21 cellular contexts compared by ENCODE assay signal in genomic region chr2:192885569-192886160, GRCh38.
A peak's percentile ranks its signal among the peaks of the same experiment; 100 is the strongest.
DNase-seq lines count a peak whose midpoint lies in the region; ATAC-seq, FAIRE-seq and TF ChIP-seq lines count a peak whose summit lies in the region.
"Had no signal": no experiment of that assay in that cellular context is flagged by ENCODE, and none has a peak within 500 bp of the region (broad histone marks: within the 10 kb centered on the region; RNA-seq: fewer than 3 reads in every experiment).

No MANE protein-coding gene starts in this region.

- no peaks in the 10 kb centered on the region for H3K9me2 ChIP-seq in GM23338 (ENCODE audit: insufficient read depth)

- CTCF ChIA-PET in activated naive CD4-positive, alpha-beta T cell treated with anti-CD3 and anti-CD28 coated beads for 36 hours (lab: Charles Lee): no interaction called here

- H3K9me3 ChIP-seq in adipocyte (ENCODE audit: control insufficient read depth, low read length) (no peaks in the 10 kb centered on the region), WERI-Rb-1 (ENCODE audit: severe bottlenecking) (no peaks in the 10 kb centered on the region)
- H3K9me3 ChIP-seq: right atrium auricular region had no signal

- no peak overlapping the region for H3K4me3 Mint-ChIP-seq in GM23338
- no peak overlapping the region for H3K4me3 Mint-ChIP-seq in activated naive CD4-positive, alpha-beta T cell treated with anti-CD3 and anti-CD28 coated beads for 36 hours
- no peak overlapping the region for H3K4me3 Mint-ChIP-seq in activated T-cell treated with anti-CD3 and anti-CD28 coated beads, Interleukin-2, amount 50 U/mL, for 4 hours
- H3K4me3 Mint-ChIP-seq: activated CD8-positive, alpha-beta memory T cell treated with anti-CD3 and anti-CD28 coated beads, Interleukin-2, amount 10 ng/mL, durations not matched to agents 7 days and 5 days; stimulated activated effector memory CD8-positive, alpha-beta T cell treated with anti-CD3 and anti-CD28 coated beads, Interleukin-12 subunit alpha, Interleukin-12 subunit beta, amount 100 ng/mL, for 72 hours had no signal

- H4K20me1 ChIP-seq in GM23338 (replicated peaks; ENCODE audit: insufficient read depth): no peaks in the 10 kb centered on the region

- intact Hi-C loops in activated naive CD4-positive, alpha-beta T cell treated with anti-CD3 and anti-CD28 coated beads for 36 hours (cut with micrococcal nuclease): no loop called here

- no peak overlapping the region for H3K4me3 ChIP-seq in GM23338
- H3K4me3 ChIP-seq in adipocyte (ENCODE audit: low read length): no peak overlapping the region
- H3K4me3 ChIP-seq in WERI-Rb-1 (ENCODE audit: low read depth, low read length): no peak overlapping the region
- H3K4me3 ChIP-seq: GM12878, lung, right atrium auricular region had no signal

- H2AFZ ChIP-seq in GM23338: no peak overlapping the region

- peak; percentile 41 for FAIRE-seq in D721Med (lab: Jason Lieb, UNC)
- FAIRE-seq: GM12878, keratinocyte had no signal

- H3K27me3 ChIP-seq in GM23338 (ENCODE audit: insufficient read depth) (no peaks in the 10 kb centered on the region), adipocyte (replicated peaks; ENCODE audit: control insufficient read depth, insufficient read depth, low read length) (no peaks in the 10 kb centered on the region), WERI-Rb-1 (ENCODE audit: insufficient read depth, low read depth, severe bottlenecking) (no peaks in the 10 kb centered on the region)
- H3K27me3 ChIP-seq: right atrium auricular region had no signal

- H3K36me3 ChIP-seq in GM23338 (ENCODE audit: insufficient read depth) (no peaks in the 10 kb centered on the region), adipocyte (ENCODE audit: control insufficient read depth, insufficient read depth, low read length, severe bottlenecking) (no peaks in the 10 kb centered on the region), WERI-Rb-1 (no peaks in the 10 kb centered on the region)
- H3K36me3 ChIP-seq: right atrium auricular region had no signal

- no peaks in the 10 kb centered on the region for H3K36me3 Mint-ChIP-seq in GM23338 (ENCODE audit: low read depth)
- no peaks in the 10 kb centered on the region for H3K36me3 Mint-ChIP-seq in activated naive CD4-positive, alpha-beta T cell treated with anti-CD3 and anti-CD28 coated beads for 36 hours (ENCODE audit: low read depth)
- H3K36me3 Mint-ChIP-seq in activated T-cell treated with anti-CD3 and anti-CD28 coated beads, Interleukin-2, amount 50 U/mL, for 4 hours (ENCODE audit: insufficient read depth): no peaks in the 10 kb centered on the region
- H3K36me3 Mint-ChIP-seq: activated CD8-positive, alpha-beta memory T cell treated with anti-CD3 and anti-CD28 coated beads, Interleukin-2, amount 10 ng/mL, durations not matched to agents 7 days and 5 days; stimulated activated effector memory CD8-positive, alpha-beta T cell treated with anti-CD3 and anti-CD28 coated beads, Interleukin-12 subunit alpha, Interleukin-12 subunit beta, amount 100 ng/mL, for 72 hours had no signal

- H3K27ac ChIP-seq in GM23338 (ENCODE audit: low read depth): no peak overlapping the region
- no peak overlapping the region for H3K27ac ChIP-seq in WERI-Rb-1
- H3K27ac ChIP-seq: right atrium auricular region had no signal

- DNase-seq in D721Med (ENCODE audit: insufficient read length, low spot score) (no peak), GM23338 (ENCODE audit: low spot score) (no peak), NCI-H345 (lab: John Stamatoyannopoulos, UW) (peak; percentile 73), adipocyte (ENCODE audit: low read depth) (peak; percentile 42), WERI-Rb-1 (no peak)
- DNase-seq in activated naive CD4-positive, alpha-beta T cell treated with anti-CD3 and anti-CD28 coated beads for 36 hours: no peak
- DNase-seq in activated T-cell treated with anti-CD3 and anti-CD28 coated beads, Interleukin-2, amount 50 U/mL, for 4 hours: no peak
- DNase-seq: activated CD8-positive, alpha-beta memory T cell treated with anti-CD3 and anti-CD28 coated beads, Interleukin-2, amount 10 ng/mL, durations not matched to agents 7 days and 5 days; activated effector memory CD4-positive, alpha-beta T cell treated with Interleukin-2 at 50 U/mL for 16 hours; AML-193; amniotic stem cell; central memory CD4-positive, alpha-beta T cell; effector CD8-positive, alpha-beta T cell; GF-D8; NCI-H2171; T-helper 9 cell had no signal

- H3K4me1 ChIP-seq in GM23338 (ENCODE audit: insufficient read depth): no peaks in the 10 kb centered on the region
- H3K4me1 ChIP-seq in adipocyte (ENCODE audit: control insufficient read depth, insufficient read depth, low read length): no peaks in the 10 kb centered on the region
- H3K4me1 ChIP-seq: right atrium auricular region had no signal

- no peak for ATAC-seq in GM23338
- no peak for ATAC-seq in activated T-cell treated with anti-CD3 and anti-CD28 coated beads, Interleukin-2, amount 50 U/mL, for 4 hours
- ATAC-seq: activated CD8-positive, alpha-beta memory T cell treated with anti-CD3 and anti-CD28 coated beads, Interleukin-2, amount 10 ng/mL, durations not matched to agents 7 days and 5 days; GM12878; stimulated activated effector memory CD8-positive, alpha-beta T cell treated with anti-CD3 and anti-CD28 coated beads, Interleukin-12 subunit alpha, Interleukin-12 subunit beta, amount 100 ng/mL, for 72 hours had no signal

- no peak for TF ChIP-seq CTCF in D721Med (IDR thresholded peaks at IDR 0.05; ENCODE audit: insufficient read depth, missing control alignments)
- TF ChIP-seq CTCF in GM23338 (conservative IDR thresholded peaks at IDR 0.05; ENCODE audit: low read depth in 2 of 2): no peak
- TF ChIP-seq CTCF in WERI-Rb-1 (IDR thresholded peaks at IDR 0.05; ENCODE audit: low read depth, low read length): no peak

- no peaks in the 10 kb centered on the region for H3K79me2 ChIP-seq in GM23338 (replicated peaks; ENCODE audit: insufficient read depth)

- no peak overlapping the region for H3K4me2 ChIP-seq in GM23338

- H3K27me3 Mint-ChIP-seq in GM23338 (ENCODE audit: insufficient read depth, low read depth, poor library complexity): peaks cover 5% of the 10 kb centered on the region
- no peaks in the 10 kb centered on the region for H3K27me3 Mint-ChIP-seq in activated naive CD4-positive, alpha-beta T cell treated with anti-CD3 and anti-CD28 coated beads for 36 hours (ENCODE audit: low read depth)
- H3K27me3 Mint-ChIP-seq in activated T-cell treated with anti-CD3 and anti-CD28 coated beads, Interleukin-2, amount 50 U/mL, for 4 hours (ENCODE audit: low read depth): no peaks in the 10 kb centered on the region
- H3K27me3 Mint-ChIP-seq: activated CD8-positive, alpha-beta memory T cell treated with anti-CD3 and anti-CD28 coated beads, Interleukin-2, amount 10 ng/mL, durations not matched to agents 7 days and 5 days had no signal

- no peak overlapping the region for H3K9ac ChIP-seq in adipocyte (ENCODE audit: low read length)

- no peaks in the 10 kb centered on the region for H3F3A ChIP-seq in GM23338 (replicated peaks; ENCODE audit: low read depth)

- no peaks in the 10 kb centered on the region for H3K9me3 Mint-ChIP-seq in GM23338
- H3K9me3 Mint-ChIP-seq in activated naive CD4-positive, alpha-beta T cell treated with anti-CD3 and anti-CD28 coated beads for 36 hours: no peaks in the 10 kb centered on the region
- H3K9me3 Mint-ChIP-seq in activated T-cell treated with anti-CD3 and anti-CD28 coated beads, Interleukin-2, amount 50 U/mL, for 4 hours: no peaks in the 10 kb centered on the region

- peak overlapping the region; percentile 19; the same call in 1 of the 2 replicates for H3K27ac Mint-ChIP-seq in GM23338
- H3K27ac Mint-ChIP-seq in activated naive CD4-positive, alpha-beta T cell treated with anti-CD3 and anti-CD28 coated beads for 36 hours: no peak overlapping the region
- H3K27ac Mint-ChIP-seq: activated CD8-positive, alpha-beta memory T cell treated with anti-CD3 and anti-CD28 coated beads, Interleukin-2, amount 10 ng/mL, durations not matched to agents 7 days and 5 days; stimulated activated effector memory CD8-positive, alpha-beta T cell treated with anti-CD3 and anti-CD28 coated beads, Interleukin-12 subunit alpha, Interleukin-12 subunit beta, amount 100 ng/mL, for 72 hours had no signal

- peaks cover 10% of the 10 kb centered on the region for H3K4me1 Mint-ChIP-seq in GM23338
- H3K4me1 Mint-ChIP-seq in activated naive CD4-positive, alpha-beta T cell treated with anti-CD3 and anti-CD28 coated beads for 36 hours (ENCODE audit: low read depth): no peaks in the 10 kb centered on the region
- no peaks in the 10 kb centered on the region for H3K4me1 Mint-ChIP-seq in activated T-cell treated with anti-CD3 and anti-CD28 coated beads, Interleukin-2, amount 50 U/mL, for 4 hours (ENCODE audit: low read depth)
- H3K4me1 Mint-ChIP-seq: activated CD8-positive, alpha-beta memory T cell treated with anti-CD3 and anti-CD28 coated beads, Interleukin-2, amount 10 ng/mL, durations not matched to agents 7 days and 5 days; stimulated activated effector memory CD8-positive, alpha-beta T cell treated with anti-CD3 and anti-CD28 coated beads, Interleukin-12 subunit alpha, Interleukin-12 subunit beta, amount 100 ng/mL, for 72 hours had no signal

TF ChIP-seq in GM23338, 12 proteins besides CTCF, POLR2A, EP300 and RAD21 (continues in another document):
- TF ChIP-seq ZNF114 (CRISPR knock-in tag; IDR thresholded peaks at IDR 0.05) (no peak), EZH2 (IDR thresholded peaks at IDR 0.05; ENCODE audit: low read depth, unreplicated experiment) (no peak), ZNF331 (CRISPR knock-in tag; IDR thresholded peaks at IDR 0.05; ENCODE audit: low read depth) (no peak), ETS1 (IDR thresholded peaks at IDR 0.05) (no peak)

Comparison
In these comparisons a context has a peak if more than half of its experiments do, and no peak if none do; other contexts are left out.
1. DNase-seq: peak in NCI-H345 (single experiment) and adipocyte (single experiment); none in D721Med (single experiment), GM23338 (single experiment), activated naive CD4-positive, alpha-beta T cell treated with anti-CD3 and anti-CD28 coated beads for 36 hours (single experiment), WERI-Rb-1 (single experiment) and activated T-cell treated with anti-CD3 and anti-CD28 coated beads, Interleukin-2, amount 50 U/mL, for 4 hours (single experiment).